8 cellular contexts compared by ENCODE assay signal in the genomic region with DNA sequence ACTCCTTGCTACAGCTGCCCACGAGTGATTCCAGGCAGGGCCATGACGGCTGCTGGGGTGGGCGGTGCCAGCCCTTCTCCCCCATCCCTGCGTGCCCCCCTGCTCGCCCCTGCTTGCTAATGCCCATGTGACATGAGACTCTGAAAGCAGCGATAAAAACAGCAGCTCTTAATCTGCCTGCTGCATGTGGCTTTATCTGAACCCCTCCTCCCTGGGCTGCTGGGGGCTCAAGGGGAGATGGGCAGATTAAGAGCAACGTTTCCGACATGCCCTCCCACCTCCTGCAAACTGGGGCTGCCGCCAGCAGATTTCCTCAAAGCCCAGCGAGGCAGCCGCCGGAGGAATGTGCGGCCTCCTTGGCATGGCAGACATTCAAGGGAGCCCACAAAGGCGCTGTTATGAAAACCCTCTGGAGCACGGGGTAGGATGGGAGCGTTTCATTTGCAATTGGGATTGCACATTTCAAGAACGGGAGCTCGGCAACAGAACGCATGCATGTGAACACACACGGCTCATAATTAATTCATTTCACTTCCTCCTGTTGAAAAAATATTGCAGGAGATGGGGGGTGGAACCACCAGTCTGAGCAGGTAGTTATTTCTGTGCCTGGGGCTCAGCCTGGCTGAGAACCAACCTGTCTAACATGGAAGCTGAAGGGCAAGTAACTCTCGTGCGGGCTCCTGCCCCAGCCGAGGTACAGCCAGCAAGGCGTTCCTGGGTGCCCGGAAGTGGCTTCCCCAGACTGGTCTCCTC.
DNase-seq lines count a peak whose midpoint lies in the region; ATAC-seq and TF ChIP-seq lines count a peak whose summit lies in the region.

No MANE protein-coding gene starts in this region.

- intact Hi-C loops in activated B cell treated with CpG ODN at 0.5 μM for 24 hours (cut with micrococcal nuclease), result loop anchor here (1.0 to 5.0 kb wide), 3 partner anchors 15 to 187 kb away; no protein-coding TSS in a partner anchor

- no peak overlapping the region for H3K27ac Mint-ChIP-seq in activated B cell treated with CpG ODN at 0.5 μM for 24 hours

- peak overlapping the region in 1 of 2 donors; percentile 28 for H3K4me3 ChIP-seq in gastroesophageal sphincter
- H3K4me3 ChIP-seq in parathyroid adenoma (ENCODE audit: low read depth, low read length), result no peak overlapping the region

- H3K4me1 ChIP-seq in gastroesophageal sphincter (peaks cover 0 to 24% (median 0%) of the 10 kb centered on the region in 3 donors), parathyroid adenoma (no peaks in the 10 kb centered on the region)

- H3K9ac ChIP-seq in parathyroid adenoma, result no peak overlapping the region

- H3K27me3 ChIP-seq in gastroesophageal sphincter (no peaks in the 10 kb centered on the region), parathyroid adenoma (ENCODE audit: control insufficient read depth, insufficient read depth, low read length) (no peaks in the 10 kb centered on the region)

- no peaks in the 10 kb centered on the region for H3K79me2 ChIP-seq in parathyroid adenoma

- H3K36me3 ChIP-seq in gastroesophageal sphincter, result no peaks in the 10 kb centered on the region
- H3K36me3 ChIP-seq in parathyroid adenoma (ENCODE audit: control insufficient read depth, insufficient read depth, low read length), result no peaks in the 10 kb centered on the region

- TF ChIP-seq EP300 in gastroesophageal sphincter (IDR thresholded peaks at IDR 0.05), result no peak

- no peaks in the 10 kb centered on the region for H3K36me3 Mint-ChIP-seq in activated B cell treated with CpG ODN at 0.5 μM for 24 hours (ENCODE audit: low read depth)

- peak overlapping the region; percentile 78 for H3K4me3 Mint-ChIP-seq in activated B cell treated with CpG ODN at 0.5 μM for 24 hours

- no peaks in the 10 kb centered on the region for H3K27me3 Mint-ChIP-seq in activated B cell treated with CpG ODN at 0.5 μM for 24 hours

- WGBS in gastroesophageal sphincter (ENCODE audit: low coverage in 1 of 2), 2 donors, result 33 to 34% methylated on average over 1 to 11 of the region's 25 CpGs

- peaks cover 23% of the 10 kb centered on the region for H3K4me1 Mint-ChIP-seq in activated B cell treated with CpG ODN at 0.5 μM for 24 hours

- H3K9me3 ChIP-seq in gastroesophageal sphincter (no peaks in the 10 kb centered on the region), parathyroid adenoma (ENCODE audit: control insufficient read depth, low read length) (no peaks in the 10 kb centered on the region)

- H3K4me2 ChIP-seq in parathyroid adenoma (ENCODE audit: low read length), result no peak overlapping the region

- POLR2A ChIA-PET in activated B cell treated with CpG ODN at 0.5 μM for 24 hours (lab: Charles Lee), result interaction anchor here (0.8 to 1.2 kb wide), 2 partner anchors 21 to 324 kb away, joined by 3 read pairs; no protein-coding TSS in a partner anchor

- no peaks in the 10 kb centered on the region for H3K9me3 Mint-ChIP-seq in activated B cell treated with CpG ODN at 0.5 μM for 24 hours

- H2AFZ ChIP-seq in parathyroid adenoma, result peak overlapping the region; percentile 48

- DNase-seq in GM10266 (ENCODE audit: extremely low spot score) (peak; percentile 35), activated B cell treated with CpG ODN at 0.5 μM for 24 hours (no peak), NCI-H2196 (lab: John Stamatoyannopoulos, UW; ENCODE audit: unreplicated experiment) (no peak), NCI-H187 treated with DMSO at 0.1 percent for 48 hours (lab: John Stamatoyannopoulos, UW) (no peak), NCI-H128 (lab: John Stamatoyannopoulos, UW; ENCODE audit: unreplicated experiment) (no peak)

- peak overlapping the region in 3 of 4 donors; percentile 13 to 70 (median 51) for H3K27ac ChIP-seq in gastroesophageal sphincter
- H3K27ac ChIP-seq in parathyroid adenoma, result no peak overlapping the region

- TF ChIP-seq POLR2A in gastroesophageal sphincter (IDR thresholded peaks at IDR 0.05), result no peak

- TF ChIP-seq CTCF in GM10266 (IDR thresholded peaks at IDR 0.05; ENCODE audit: control insufficient read depth, insufficient read depth, low read depth, missing control alignments) (no peak), activated B cell treated with CpG ODN at 0.5 μM for 24 hours (IDR thresholded peaks at IDR 0.05) (no peak), gastroesophageal sphincter (IDR thresholded peaks at IDR 0.05) (no peak), parathyroid adenoma (IDR thresholded peaks at IDR 0.05) (no peak)

- CTCF ChIA-PET in activated B cell treated with CpG ODN at 0.5 μM for 24 hours (lab: Charles Lee), result interaction anchor here (1.2 kb wide), 1 partner anchor 414 kb away, joined by 3 read pairs; no protein-coding TSS in a partner anchor

- ATAC-seq in HG03039 (IDR thresholded peaks at IDR 0.05; ENCODE audit: unreplicated experiment) (peak; percentile 48), activated B cell treated with CpG ODN at 0.5 μM for 24 hours (ENCODE audit: low read depth) (peak; percentile 83), gastroesophageal sphincter (peak; percentile 77)
